In the genomic region with DNA sequence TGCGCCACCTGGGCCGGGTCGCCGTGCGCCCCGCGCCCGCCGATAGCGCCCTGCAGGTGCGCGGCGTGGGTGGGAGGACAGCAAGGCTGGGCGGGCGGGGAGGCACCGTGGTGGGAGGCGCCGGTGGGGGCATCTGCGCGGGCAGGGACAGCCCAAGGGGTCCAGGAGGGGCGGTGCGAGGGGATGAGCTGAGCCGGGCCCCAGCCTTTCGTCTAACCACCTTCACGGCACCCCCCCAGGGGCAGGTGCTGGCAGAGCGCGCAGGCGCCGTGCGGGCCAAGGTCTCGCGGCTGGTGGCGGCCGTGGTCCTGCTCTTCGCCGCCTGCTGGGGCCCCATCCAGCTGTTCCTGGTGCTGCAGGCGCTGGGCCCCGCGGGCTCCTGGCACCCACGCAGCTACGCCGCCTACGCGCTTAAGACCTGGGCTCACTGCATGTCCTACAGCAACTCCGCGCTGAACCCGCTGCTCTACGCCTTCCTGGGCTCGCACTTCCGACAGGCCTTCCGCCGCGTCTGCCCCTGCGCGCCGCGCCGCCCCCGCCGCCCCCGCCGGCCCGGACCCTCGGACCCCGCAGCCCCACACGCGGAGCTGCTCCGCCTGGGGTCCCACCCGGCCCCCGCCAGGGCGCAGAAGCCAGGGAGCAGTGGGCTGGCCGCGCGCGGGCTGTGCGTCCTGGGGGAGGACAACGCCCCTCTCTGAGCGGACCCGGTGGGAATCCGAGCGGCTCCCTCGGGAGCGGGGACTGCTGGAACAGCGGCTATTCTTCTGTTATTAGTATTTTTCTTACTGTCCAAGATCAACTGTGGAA, we compare ENCODE assay signal across 8 cellular contexts. TPM values are rescaled to one million over a fixed set of nuclear protein-coding genes. Genes with fewer than 3 reads are reported as not detected.
DNase-seq lines count a peak whose midpoint lies in the region; ATAC-seq and TF ChIP-seq lines count a peak whose summit lies in the region.

No MANE protein-coding gene starts in this region.

- 3 to 4% methylated on average over 4 to 5 of the region's 84 CpGs for WGBS in esophagus squamous epithelium, 2 donors

- H3K4me3 ChIP-seq in GM12865 (ENCODE audit: low read depth, low read length), result peak overlapping the region; percentile 53
- H3K4me3 ChIP-seq in esophagus squamous epithelium, result peak overlapping the region; percentile 13 to 60 (median 30)

- ATAC-seq in GM18868 (IDR thresholded peaks at IDR 0.05; ENCODE audit: unreplicated experiment) (no peak), HG03342 (IDR thresholded peaks at IDR 0.05; ENCODE audit: unreplicated experiment) (no peak)

- TF ChIP-seq CTCF in GM12865 (IDR thresholded peaks at IDR 0.05; ENCODE audit: insufficient read depth, low read depth, low read length, missing control alignments), result no peak
- no peak for TF ChIP-seq CTCF in esophagus squamous epithelium (IDR thresholded peaks at IDR 0.05)

- peak in 1 of 4 donors; percentile 27 for TF ChIP-seq POLR2A in esophagus squamous epithelium (IDR thresholded peaks at IDR 0.05)

- H3K27ac ChIP-seq in esophagus squamous epithelium, result peak overlapping the region in 1 of 4 donors; percentile 6

- H3K4me1 ChIP-seq in esophagus squamous epithelium, result peaks cover 40 to 75% (median 51%) of the 10 kb centered on the region in 3 donors

- peaks cover 14 to 58% (median 30%) of the 10 kb centered on the region in 4 donors for H3K27me3 ChIP-seq in esophagus squamous epithelium

- intact Hi-C loops in esophagus squamous epithelium (cut with DNase I), result loop anchor here (2.0 to 5.0 kb wide), 3 partner anchors 58 to 148 kb away; no protein-coding TSS in a partner anchor

- DNase-seq in GM12865 (ENCODE audit: low read depth), result peak; percentile 74
- peak; percentile 42 for DNase-seq in NCI-H128 (lab: John Stamatoyannopoulos, UW; ENCODE audit: unreplicated experiment)
- DNase-seq in activated CD8-positive, alpha-beta memory T cell treated with anti-CD3 and anti-CD28 coated beads for 24 hours, result peak; percentile 82
- DNase-seq in esophagus squamous epithelium (lab: John Stamatoyannopoulos, UW), result no peak
- peak in 2 of 3 experiments; percentile 40 to 70 for DNase-seq in stimulated activated CD4-positive, alpha-beta T cell treated with anti-CD3 and anti-CD28 coated beads, TNF-alpha, amount 100 ng/mL, for 24 hours (ENCODE audit: low read depth in 3 of 3)
- DNase-seq in T1000 (lab: John Stamatoyannopoulos, UW), result no peak

- no peaks in the 10 kb centered on the region for H3K36me3 ChIP-seq in esophagus squamous epithelium

- no peaks in the 10 kb centered on the region for H3K9me3 ChIP-seq in esophagus squamous epithelium

RNA-seq across cellular contexts. Expression of gene KISS1R, which starts 3.1 kb away (rescaled TPM):
- total RNA-seq in esophagus squamous epithelium, result under 1 TPM in 1 of 4 donors, not detected in 3; 0.45 TPM

RNA-seq across cellular contexts. Expression of gene ARID3A, which starts 5.6 kb away (rescaled TPM):
- total RNA-seq in esophagus squamous epithelium, result 1 to 10 TPM; 3.0 to 6.6 (median 4.7) TPM

RNA-seq across cellular contexts. Expression of gene R3HDM4, which starts 7.2 kb away (rescaled TPM):
- 10 to 100 TPM; 42.9 to 83.7 (median 62.4) TPM for total RNA-seq in esophagus squamous epithelium

RNA-seq across cellular contexts. Expression of gene RNU6-9, which starts 27.0 kb away (rescaled TPM):
- total RNA-seq in esophagus squamous epithelium, result not detected

RNA-seq across cellular contexts. Expression of gene MED16, which starts 27.3 kb away (rescaled TPM):
- 10 to 100 TPM; 23.7 to 64.9 (median 32.5) TPM for total RNA-seq in esophagus squamous epithelium

Comparison
In these comparisons a context has a peak if more than half of its experiments do, and no peak if none do; other contexts are left out.
1. DNase-seq: peak in GM12865 (single experiment), NCI-H128 (single experiment), activated CD8-positive, alpha-beta memory T cell treated with anti-CD3 and anti-CD28 coated beads for 24 hours (single experiment) and stimulated activated CD4-positive, alpha-beta T cell treated with anti-CD3 and anti-CD28 coated beads, TNF-alpha, amount 100 ng/mL, for 24 hours (2 of 3); none in esophagus squamous epithelium (single experiment) and T1000 (single experiment).